8 cellular contexts compared by ENCODE assay signal in genomic region chrX:21926527-21927278, GRCh38.
DNase-seq lines count a peak whose midpoint lies in the region; ATAC-seq, FAIRE-seq and TF ChIP-seq lines count a peak whose summit lies in the region.

No MANE protein-coding gene starts in this region.

- no peak overlapping the region for H3K27ac ChIP-seq in iPS-20b (ENCODE audit: low read length)
- no peak overlapping the region for H3K27ac ChIP-seq in WERI-Rb-1

- no peaks in the 10 kb centered on the region for H3K9me3 ChIP-seq in iPS-20b (ENCODE audit: insufficient read depth, low read depth, low read length)
- H3K9me3 ChIP-seq in WERI-Rb-1 (ENCODE audit: severe bottlenecking), result no peaks in the 10 kb centered on the region

- peak; percentile 92 for ATAC-seq in GM18861 (IDR thresholded peaks at IDR 0.05; ENCODE audit: unreplicated experiment)
- peak; percentile 64 for ATAC-seq in HG03342 (IDR thresholded peaks at IDR 0.05; ENCODE audit: unreplicated experiment)

- H3K27me3 ChIP-seq in iPS-20b (ENCODE audit: insufficient read depth, low read length) (no peaks in the 10 kb centered on the region), WERI-Rb-1 (ENCODE audit: insufficient read depth, low read depth, severe bottlenecking) (peaks cover 3% of the 10 kb centered on the region)

- H3K9ac ChIP-seq in iPS-20b (ENCODE audit: low read depth, low read length), result peak overlapping the region; percentile 37; the same call in 1 of the 2 replicates

- peaks cover 12% of the 10 kb centered on the region; the same call in 1 of the 2 replicates for H3K4me1 ChIP-seq in iPS-20b (ENCODE audit: insufficient read depth, low read length)

- DNase-seq in WERI-Rb-1, result no peak
- no peak for DNase-seq in activated CD4-positive, alpha-beta T cell treated with anti-CD3 and anti-CD28 coated beads, Interleukin-2, amount 50 U/mL, for 48 hours
- no peak for DNase-seq in activated CD4-positive, alpha-beta T cell treated with anti-CD3 and anti-CD28 coated beads, Interleukin-2, amount 50 U/mL, for 1 hour
- DNase-seq in activated CD4-positive, alpha-beta T cell treated with anti-CD3 and anti-CD28 coated beads, Interleukin-2, amount 50 U/mL, for 4 hours, result no peak

- TF ChIP-seq CTCF in WERI-Rb-1 (IDR thresholded peaks at IDR 0.05; ENCODE audit: low read depth, low read length), result no peak

- no peak overlapping the region for H3K4me3 ChIP-seq in iPS-20b (ENCODE audit: low read length)
- no peak overlapping the region for H3K4me3 ChIP-seq in WERI-Rb-1 (ENCODE audit: low read depth, low read length)

- FAIRE-seq in TTC549 (lab: Jason Lieb, UNC), result peak; percentile 99

- no peaks in the 10 kb centered on the region for H3K36me3 ChIP-seq in iPS-20b (ENCODE audit: insufficient read depth, low read depth, low read length)
- no peaks in the 10 kb centered on the region for H3K36me3 ChIP-seq in WERI-Rb-1
